Comparison of ENCODE assay signal across 10 cellular contexts in the genomic region with DNA sequence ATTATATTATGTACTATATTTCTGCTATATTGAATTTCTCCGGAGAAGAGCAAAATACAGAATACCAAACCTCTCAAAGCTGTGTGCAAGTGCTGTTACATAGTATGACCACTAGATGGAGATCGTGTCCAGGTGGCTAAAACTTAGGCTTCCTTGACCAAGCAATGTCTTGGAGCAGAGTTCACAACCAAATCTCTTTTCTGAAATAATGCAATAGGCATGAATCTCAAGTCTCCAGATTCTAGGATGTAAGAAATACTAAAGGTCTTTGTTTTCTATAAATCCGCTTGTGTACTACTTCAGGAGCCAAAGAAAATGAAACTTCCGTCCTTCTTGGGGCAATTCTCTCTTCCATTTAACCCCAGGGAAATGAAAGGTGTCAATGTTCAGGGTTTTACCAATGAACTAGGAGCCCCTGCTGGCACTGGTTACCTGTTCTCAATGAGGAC.
DNase-seq lines count a peak whose midpoint lies in the region; ATAC-seq and TF ChIP-seq lines count a peak whose summit lies in the region.
"Had no signal": no experiment of that assay in that cellular context is flagged by ENCODE, and none has a peak within 500 bp of the region (broad histone marks: within the 10 kb centered on the region; RNA-seq: fewer than 3 reads in every experiment).

No MANE protein-coding gene starts in this region.

- H3K27me3 Mint-ChIP-seq in CD4-positive, CD25-positive, alpha-beta regulatory T cell: peaks cover 14% of the 10 kb centered on the region
- peaks cover 10 to 27% (median 21%) of the 10 kb centered on the region in 3 donors for H3K27me3 Mint-ChIP-seq in naive B cell

- 28 to 32% methylated on average over 4 of the region's 4 CpGs for WGBS in esophagus squamous epithelium, 2 donors

- peak in 1 of 2 donors; percentile 50 for ATAC-seq in CD4-positive, CD25-positive, alpha-beta regulatory T cell (ENCODE audit: low read depth in 2 of 2)
- ATAC-seq in GM19035 (IDR thresholded peaks at IDR 0.05; ENCODE audit: unreplicated experiment): peak; percentile 65
- no peak for ATAC-seq in naive B cell (ENCODE audit: low read depth in 2 of 2)

- TF ChIP-seq POLR2A in esophagus squamous epithelium (IDR thresholded peaks at IDR 0.05): no peak

- intact Hi-C loops in esophagus squamous epithelium (cut with DNase I): loop anchor here (5.0 kb wide), 1 partner anchor 523 kb away; no protein-coding TSS in a partner anchor

- no peaks in the 10 kb centered on the region for H3K9me3 ChIP-seq in CD4-positive, CD25-positive, alpha-beta regulatory T cell (ENCODE audit: control insufficient read depth in 2 of 2, low read length in 2 of 2)
- H3K9me3 ChIP-seq in esophagus squamous epithelium: no peaks in the 10 kb centered on the region
- H3K9me3 ChIP-seq: SJSA1 had no signal

- H3K27ac Mint-ChIP-seq in CD4-positive, CD25-positive, alpha-beta regulatory T cell: no peak overlapping the region
- H3K27ac Mint-ChIP-seq in naive B cell: no peak overlapping the region
- H3K27ac Mint-ChIP-seq: natural killer cell treated with Interleukin-12 subunit alpha and Interleukin-12 subunit beta and Interleukin-15 and Interleukin-18, amount 100 ng/mL, for 72 hours had no signal

- peaks cover 0 to 2% (median 0%) of the 10 kb centered on the region in 7 donors for H3K9me3 Mint-ChIP-seq in CD4-positive, CD25-positive, alpha-beta regulatory T cell
- H3K9me3 Mint-ChIP-seq in naive B cell: peaks cover 0 to 2% (median 0%) of the 10 kb centered on the region in 7 donors
- H3K9me3 Mint-ChIP-seq: natural killer cell treated with Interleukin-12 subunit alpha and Interleukin-12 subunit beta and Interleukin-15 and Interleukin-18, amount 100 ng/mL, for 72 hours had no signal

- no peak overlapping the region for H3K27ac ChIP-seq in CD4-positive, CD25-positive, alpha-beta regulatory T cell (ENCODE audit: insufficient read depth, low read length, poor library complexity, severe bottlenecking)
- H3K27ac ChIP-seq in esophagus squamous epithelium: no peak overlapping the region
- H3K27ac ChIP-seq: SJSA1 had no signal

- no peak overlapping the region for H3K4me3 ChIP-seq in CD4-positive, CD25-positive, alpha-beta regulatory T cell (ENCODE audit: low read depth, low read length)
- no peak overlapping the region for H3K4me3 ChIP-seq in esophagus squamous epithelium
- H3K4me3 ChIP-seq: SJSA1 had no signal

- no peaks in the 10 kb centered on the region for H3K36me3 Mint-ChIP-seq in CD4-positive, CD25-positive, alpha-beta regulatory T cell
- H3K36me3 Mint-ChIP-seq in naive B cell: no peaks in the 10 kb centered on the region
- H3K36me3 Mint-ChIP-seq: natural killer cell treated with Interleukin-12 subunit alpha and Interleukin-12 subunit beta and Interleukin-15 and Interleukin-18, amount 100 ng/mL, for 72 hours had no signal

- H3K27me3 ChIP-seq in CD4-positive, CD25-positive, alpha-beta regulatory T cell (ENCODE audit: control insufficient read depth, insufficient read depth, low read length): peaks cover 3% of the 10 kb centered on the region
- H3K27me3 ChIP-seq in esophagus squamous epithelium: peaks cover 0 to 17% (median 0%) of the 10 kb centered on the region in 4 donors
- H3K27me3 ChIP-seq: SJSA1 had no signal

- H3K4me1 Mint-ChIP-seq in CD4-positive, CD25-positive, alpha-beta regulatory T cell: no peaks in the 10 kb centered on the region
- H3K4me1 Mint-ChIP-seq in naive B cell: no peaks in the 10 kb centered on the region

- peak in 2 of 3 donors; percentile 23 to 25 for DNase-seq in CD4-positive, CD25-positive, alpha-beta regulatory T cell
- peak; percentile 62 for DNase-seq in LHCN-M2 (ENCODE audit: low read depth)
- peak; percentile 35 for DNase-seq in RPMI8226
- no peak for DNase-seq in esophagus squamous epithelium (lab: John Stamatoyannopoulos, UW)
- peak; percentile 20 for DNase-seq in naive B cell
- no peak for DNase-seq in mesenteric fat pad (ENCODE audit: low spot score)
- DNase-seq in activated CD4-positive, alpha-beta T cell treated with anti-CD3 and anti-CD28 coated beads, Interleukin-2, amount 50 U/mL, for 1 hour: no peak

- H3K4me1 ChIP-seq in CD4-positive, CD25-positive, alpha-beta regulatory T cell (ENCODE audit: control insufficient read depth, insufficient read depth, low read length, poor library complexity, severe bottlenecking): no peaks in the 10 kb centered on the region
- H3K4me1 ChIP-seq in esophagus squamous epithelium: peaks cover 0 to 6% (median 0%) of the 10 kb centered on the region in 3 donors
- H3K4me1 ChIP-seq: SJSA1 had no signal

- H3K4me3 Mint-ChIP-seq in CD4-positive, CD25-positive, alpha-beta regulatory T cell: no peak overlapping the region
- no peak overlapping the region for H3K4me3 Mint-ChIP-seq in naive B cell
- H3K4me3 Mint-ChIP-seq: natural killer cell treated with Interleukin-12 subunit alpha and Interleukin-12 subunit beta and Interleukin-15 and Interleukin-18, amount 100 ng/mL, for 72 hours had no signal

- no peaks in the 10 kb centered on the region for H3K36me3 ChIP-seq in CD4-positive, CD25-positive, alpha-beta regulatory T cell (ENCODE audit: control insufficient read depth, insufficient read depth, low read length)
- H3K36me3 ChIP-seq in esophagus squamous epithelium: no peaks in the 10 kb centered on the region
- H3K36me3 ChIP-seq: SJSA1 had no signal

- peak; percentile 81 to 98 (median 90) for TF ChIP-seq CTCF in esophagus squamous epithelium (IDR thresholded peaks at IDR 0.05)

Comparison
In these comparisons a context has a peak if more than half of its experiments do, and no peak if none do; other contexts are left out.
1. DNase-seq: peak in CD4-positive, CD25-positive, alpha-beta regulatory T cell (2 of 3), LHCN-M2 (single experiment), RPMI8226 (single experiment) and naive B cell (single experiment); none in esophagus squamous epithelium (single experiment), mesenteric fat pad (single experiment) and activated CD4-positive, alpha-beta T cell treated with anti-CD3 and anti-CD28 coated beads, Interleukin-2, amount 50 U/mL, for 1 hour (single experiment).